14 cellular contexts compared by ENCODE assay signal in the genomic region with DNA sequence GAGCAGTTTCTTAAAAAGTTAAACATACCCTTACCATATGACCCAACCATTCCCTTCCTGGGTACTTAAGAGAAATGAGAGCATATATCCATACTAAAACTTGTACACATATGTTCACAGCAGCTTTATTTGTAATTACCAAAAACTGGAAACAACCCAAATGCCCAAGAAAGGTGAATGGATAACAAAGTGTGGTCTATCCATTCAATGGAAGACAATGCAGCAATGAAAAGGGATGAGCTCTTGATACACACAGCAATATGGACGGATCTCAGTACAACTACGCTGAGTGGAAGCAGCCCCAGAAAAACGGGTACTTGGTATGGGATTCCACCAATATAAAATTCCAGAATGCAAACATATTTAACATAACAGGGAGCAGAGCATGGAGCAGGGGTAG.
DNase-seq lines count a peak whose midpoint lies in the region; ATAC-seq, FAIRE-seq and TF ChIP-seq lines count a peak whose summit lies in the region.
"Had no signal": no experiment of that assay in that cellular context is flagged by ENCODE, and none has a peak within 500 bp of the region (broad histone marks: within the 10 kb centered on the region; RNA-seq: fewer than 3 reads in every experiment).

No MANE protein-coding gene starts in this region.

- H3K4me3 ChIP-seq in CD4-positive, CD25-positive, alpha-beta regulatory T cell (ENCODE audit: low read depth, low read length) = no peak overlapping the region
- H3K4me3 ChIP-seq in gastrocnemius medialis = no peak overlapping the region
- H3K4me3 ChIP-seq: A549, GM23338 had no signal

- no peaks in the 10 kb centered on the region for H3K9me3 ChIP-seq in CD4-positive, CD25-positive, alpha-beta regulatory T cell (ENCODE audit: control insufficient read depth in 2 of 2, low read length in 2 of 2)
- peaks cover 4% of the 10 kb centered on the region for H3K9me3 ChIP-seq in CD4-positive, alpha-beta T cell (ENCODE audit: control insufficient read depth, low read length)
- no peaks in the 10 kb centered on the region for H3K9me3 ChIP-seq in T-helper 17 cell (ENCODE audit: control insufficient read depth, low read length, poor library complexity, severe bottlenecking)
- H3K9me3 ChIP-seq in gastrocnemius medialis = no peaks in the 10 kb centered on the region
- H3K9me3 ChIP-seq: A549, BE2C had no signal

- no peaks in the 10 kb centered on the region for H3K27me3 ChIP-seq in CD4-positive, CD25-positive, alpha-beta regulatory T cell (ENCODE audit: control insufficient read depth, insufficient read depth, low read length)
- no peaks in the 10 kb centered on the region for H3K27me3 ChIP-seq in CD4-positive, alpha-beta T cell (ENCODE audit: control insufficient read depth, insufficient read depth, low read length)
- H3K27me3 ChIP-seq in gastrocnemius medialis = no peaks in the 10 kb centered on the region
- H3K27me3 ChIP-seq: BE2C had no signal

- peaks cover 0 to 6% (median 0%) of the 10 kb centered on the region in 7 donors for H3K9me3 Mint-ChIP-seq in CD4-positive, CD25-positive, alpha-beta regulatory T cell
- H3K9me3 Mint-ChIP-seq in CD4-positive, alpha-beta T cell = no peaks in the 10 kb centered on the region

- TF ChIP-seq POLR2A in gastrocnemius medialis (IDR thresholded peaks at IDR 0.05) = no peak

- in situ Hi-C loops in gastrocnemius medialis (cut with MboI; ENCODE audit: low sequenced_read_pairs in 4 of 4) = no loop called here

- H3K36me3 ChIP-seq in CD4-positive, CD25-positive, alpha-beta regulatory T cell (ENCODE audit: control insufficient read depth, insufficient read depth, low read length) = peaks cover 76% of the 10 kb centered on the region
- no peaks in the 10 kb centered on the region for H3K36me3 ChIP-seq in gastrocnemius medialis

- DNase-seq in CD4-positive, CD25-positive, alpha-beta regulatory T cell = no peak
- DNase-seq in CD4-positive, alpha-beta T cell = no peak
- DNase-seq in T-helper 17 cell = no peak
- no peak for DNase-seq in urothelium cell line (ENCODE audit: low spot score)
- no peak for DNase-seq in GF-D8 (lab: John Stamatoyannopoulos, UW)
- DNase-seq in gastrocnemius medialis = no peak
- DNase-seq: BE2C, DMS53, H7, IMR-90 had no signal

- H3K36me3 Mint-ChIP-seq in CD4-positive, CD25-positive, alpha-beta regulatory T cell = peaks cover 79% of the 10 kb centered on the region
- peaks cover 93% of the 10 kb centered on the region for H3K36me3 Mint-ChIP-seq in CD4-positive, alpha-beta T cell (ENCODE audit: low read depth)
- peaks cover 16% of the 10 kb centered on the region for H3K36me3 Mint-ChIP-seq in T-helper 17 cell (ENCODE audit: low read depth)

- no peak for TF ChIP-seq CTCF in CD4-positive, alpha-beta T cell (IDR thresholded peaks at IDR 0.05)
- TF ChIP-seq CTCF in gastrocnemius medialis (IDR thresholded peaks at IDR 0.05 in 4 of 5, conservative IDR thresholded peaks at IDR 0.05 in 1 of 5) = no peak

- peak overlapping the region in 2 of 3 donors; percentile 28 to 49 for H3K27ac Mint-ChIP-seq in CD4-positive, CD25-positive, alpha-beta regulatory T cell
- H3K27ac Mint-ChIP-seq in CD4-positive, alpha-beta T cell = peak overlapping the region; percentile 47
- peak overlapping the region; percentile 12 for H3K27ac Mint-ChIP-seq in T-helper 17 cell
- H3K27ac Mint-ChIP-seq: GM23338 had no signal

- H3K27ac ChIP-seq in CD4-positive, CD25-positive, alpha-beta regulatory T cell (ENCODE audit: insufficient read depth, low read length, poor library complexity, severe bottlenecking) = no peak overlapping the region
- no peak overlapping the region for H3K27ac ChIP-seq in CD4-positive, alpha-beta T cell (ENCODE audit: low read depth, low read length)
- no peak overlapping the region for H3K27ac ChIP-seq in gastrocnemius medialis
- H3K27ac ChIP-seq: A549, C4-2B had no signal

- POLR2A ChIA-PET in CD4-positive, alpha-beta T cell (lab: Charles Lee) = interaction anchor here (0.8 kb wide), 1 partner anchor 8 kb away, joined by 4 read pairs; no protein-coding TSS in a partner anchor

- no peaks in the 10 kb centered on the region for H3K27me3 Mint-ChIP-seq in CD4-positive, CD25-positive, alpha-beta regulatory T cell
- H3K27me3 Mint-ChIP-seq in CD4-positive, alpha-beta T cell = no peaks in the 10 kb centered on the region
- H3K27me3 Mint-ChIP-seq in T-helper 17 cell = no peaks in the 10 kb centered on the region

- CTCF ChIA-PET in CD4-positive, alpha-beta T cell (lab: Charles Lee) = no interaction called here

- peaks cover 26% of the 10 kb centered on the region for H3K4me1 ChIP-seq in CD4-positive, CD25-positive, alpha-beta regulatory T cell (ENCODE audit: control insufficient read depth, insufficient read depth, low read length, poor library complexity, severe bottlenecking)
- H3K4me1 ChIP-seq in gastrocnemius medialis = no peaks in the 10 kb centered on the region
- H3K4me1 ChIP-seq: A549 had no signal

- H3K4me3 Mint-ChIP-seq in CD4-positive, CD25-positive, alpha-beta regulatory T cell = peak overlapping the region in 1 of 4 donors; percentile 26
- H3K4me3 Mint-ChIP-seq in CD4-positive, alpha-beta T cell = no peak overlapping the region
- H3K4me3 Mint-ChIP-seq in T-helper 17 cell = no peak overlapping the region
- H3K4me3 Mint-ChIP-seq: GM23338 had no signal

- ATAC-seq in CD4-positive, CD25-positive, alpha-beta regulatory T cell (ENCODE audit: low read depth in 2 of 2) = no peak
- no peak for ATAC-seq in CD4-positive, alpha-beta T cell (ENCODE audit: poor library complexity)
- ATAC-seq in T-helper 17 cell = no peak
- no peak for ATAC-seq in gastrocnemius medialis
- ATAC-seq: A549, GM23338 had no signal

- intact Hi-C loops in CD4-positive, alpha-beta T cell (cut with DNase I, micrococcal nuclease) = loop anchor here in 1 of 2 experiments (10.0 kb wide), 1 partner anchor 584 kb away; a partner anchor contains a TSS
- intact Hi-C loops in gastrocnemius medialis (cut with DNase I; ENCODE audit: low total_unique reads) = no loop called here

- peak; percentile 68 for FAIRE-seq in urothelium cell line (lab: Jason Lieb, UNC)
- FAIRE-seq: A549, GM12891 had no signal

- H3K4me1 Mint-ChIP-seq in CD4-positive, CD25-positive, alpha-beta regulatory T cell = peaks cover 60 to 84% (median 65%) of the 10 kb centered on the region in 4 donors
- H3K4me1 Mint-ChIP-seq in CD4-positive, alpha-beta T cell (ENCODE audit: low read depth) = peaks cover 75% of the 10 kb centered on the region
- peaks cover 22% of the 10 kb centered on the region for H3K4me1 Mint-ChIP-seq in T-helper 17 cell
